Comparison of ENCODE assay signal across 9 cellular contexts in genomic region chr22:30314918-30315317, GRCh38. TPM values are rescaled to one million over a fixed set of nuclear protein-coding genes. Genes with fewer than 3 reads are reported as not detected.
DNase-seq lines count a peak whose midpoint lies in the region; ATAC-seq and TF ChIP-seq lines count a peak whose summit lies in the region.
"Had no signal": no experiment of that assay in that cellular context is flagged by ENCODE, and none has a peak within 500 bp of the region (broad histone marks: within the 10 kb centered on the region; RNA-seq: fewer than 3 reads in every experiment).

No MANE protein-coding gene starts in this region.

- CTCF ChIA-PET in activated B cell treated with CpG ODN at 0.5 μM for 24 hours (lab: Charles Lee), result interaction anchor here (4.0 kb wide), 1 partner anchor 27 kb away, joined by 23 read pairs; the partner anchor contains the start of gene CASTOR1

- H3K36me3 Mint-ChIP-seq in activated B cell treated with CpG ODN at 0.5 μM for 24 hours (ENCODE audit: low read depth), result peaks cover 20% of the 10 kb centered on the region
- H3K36me3 Mint-ChIP-seq in stimulated activated naive CD8-positive, alpha-beta T cell treated with anti-CD3 and anti-CD28 coated beads, Interleukin-15, Interleukin-2, amounts not matched to agents 100 ng/mL and 50 ng/mL, for 24 hours (ENCODE audit: low read depth), result peaks cover 11% of the 10 kb centered on the region

- intact Hi-C loops in activated B cell treated with CpG ODN at 0.5 μM for 24 hours (cut with micrococcal nuclease), result no loop called here
- intact Hi-C loops in left colon (cut with DNase I, micrococcal nuclease), result no loop called here

- ATAC-seq in GM21576 (IDR thresholded peaks at IDR 0.05; ENCODE audit: unreplicated experiment), result peak; percentile 38
- peak; percentile 50 for ATAC-seq in activated B cell treated with CpG ODN at 0.5 μM for 24 hours (ENCODE audit: low read depth)
- no peak for ATAC-seq in left colon

- no peak overlapping the region for H3K4me3 ChIP-seq in effector memory CD4-positive, alpha-beta T cell (ENCODE audit: insufficient read depth, low read depth, low read length, poor library complexity, severe bottlenecking)

- H3K9me3 ChIP-seq in effector memory CD4-positive, alpha-beta T cell (ENCODE audit: control insufficient read depth, low read length), result no peaks in the 10 kb centered on the region

- DNase-seq in activated B cell treated with CpG ODN at 0.5 μM for 24 hours (no peak), NCI-H1048 (lab: John Stamatoyannopoulos, UW) (no peak), left colon (no peak), NCI-H82 (lab: John Stamatoyannopoulos, UW) (no peak), NCI-H187 treated with DMSO at 0.1 percent for 48 hours (lab: John Stamatoyannopoulos, UW) (no peak)
- DNase-seq in effector memory CD4-positive, alpha-beta T cell, result peak; percentile 57 to 63 (median 60)
- DNase-seq: NCI-H2081 treated with DMSO at 0.1 percent for 48 hours had no signal

- TF ChIP-seq CTCF in activated B cell treated with CpG ODN at 0.5 μM for 24 hours (IDR thresholded peaks at IDR 0.05), result no peak

- H3K4me1 Mint-ChIP-seq in activated B cell treated with CpG ODN at 0.5 μM for 24 hours, result peaks cover 86% of the 10 kb centered on the region
- H3K4me1 Mint-ChIP-seq in stimulated activated naive CD8-positive, alpha-beta T cell treated with anti-CD3 and anti-CD28 coated beads, Interleukin-15, Interleukin-2, amounts not matched to agents 100 ng/mL and 50 ng/mL, for 24 hours (ENCODE audit: low read depth), result peaks cover 98% of the 10 kb centered on the region

- H3K4me1 ChIP-seq in effector memory CD4-positive, alpha-beta T cell (ENCODE audit: control insufficient read depth, insufficient read depth, low read length, poor library complexity, severe bottlenecking), result peaks cover 84% of the 10 kb centered on the region

- peak overlapping the region; percentile 79 for H3K27ac Mint-ChIP-seq in activated B cell treated with CpG ODN at 0.5 μM for 24 hours
- peak overlapping the region; percentile 81 for H3K27ac Mint-ChIP-seq in stimulated activated naive CD8-positive, alpha-beta T cell treated with anti-CD3 and anti-CD28 coated beads, Interleukin-15, Interleukin-2, amounts not matched to agents 100 ng/mL and 50 ng/mL, for 24 hours

- no peaks in the 10 kb centered on the region for H3K27me3 ChIP-seq in effector memory CD4-positive, alpha-beta T cell (replicated peaks; ENCODE audit: control insufficient read depth, insufficient read depth, low read length, poor library complexity, severe bottlenecking)

- H3K4me3 Mint-ChIP-seq in activated B cell treated with CpG ODN at 0.5 μM for 24 hours, result peak overlapping the region; percentile 36
- peak overlapping the region; percentile 45 for H3K4me3 Mint-ChIP-seq in stimulated activated naive CD8-positive, alpha-beta T cell treated with anti-CD3 and anti-CD28 coated beads, Interleukin-15, Interleukin-2, amounts not matched to agents 100 ng/mL and 50 ng/mL, for 24 hours

- POLR2A ChIA-PET in activated B cell treated with CpG ODN at 0.5 μM for 24 hours (lab: Charles Lee), result interaction anchor here (0.6 to 2.6 kb wide), 5 partner anchors 11 to 845 kb away, joined by 3 to 12 read pairs (median 11); partner anchors contain the start of genes RNF185 and TBC1D10A

- H3K36me3 ChIP-seq in effector memory CD4-positive, alpha-beta T cell (ENCODE audit: control insufficient read depth, insufficient read depth, low read length), result peaks cover 3% of the 10 kb centered on the region

- peak overlapping the region; percentile 52 for H3K27ac ChIP-seq in effector memory CD4-positive, alpha-beta T cell (ENCODE audit: insufficient read depth, low read length, poor library complexity, severe bottlenecking)

- no peaks in the 10 kb centered on the region for H3K27me3 Mint-ChIP-seq in activated B cell treated with CpG ODN at 0.5 μM for 24 hours
- no peaks in the 10 kb centered on the region for H3K27me3 Mint-ChIP-seq in stimulated activated naive CD8-positive, alpha-beta T cell treated with anti-CD3 and anti-CD28 coated beads, Interleukin-15, Interleukin-2, amounts not matched to agents 100 ng/mL and 50 ng/mL, for 24 hours

- H3K9me3 Mint-ChIP-seq in activated B cell treated with CpG ODN at 0.5 μM for 24 hours, result no peaks in the 10 kb centered on the region
- no peaks in the 10 kb centered on the region for H3K9me3 Mint-ChIP-seq in stimulated activated naive CD8-positive, alpha-beta T cell treated with anti-CD3 and anti-CD28 coated beads, Interleukin-15, Interleukin-2, amounts not matched to agents 100 ng/mL and 50 ng/mL, for 24 hours

RNA-seq across cellular contexts. Expression of gene TBC1D10A, which starts 11.8 kb away (rescaled TPM):
- total RNA-seq in activated B cell treated with CpG ODN at 0.5 μM for 24 hours (20.1 and 20.4 TPM in 2 replicates), left colon (10 to 100 TPM; 32.0 to 41.2 TPM)

RNA-seq across cellular contexts. Expression of gene CASTOR1, which starts 25.6 kb away (rescaled TPM):
- total RNA-seq in activated B cell treated with CpG ODN at 0.5 μM for 24 hours (2.4 and 3.5 TPM in 2 replicates), left colon (1 to 10 TPM; 3.7 to 4.2 TPM)

RNA-seq across cellular contexts. Expression of gene SF3A1, which starts 41.8 kb away (rescaled TPM):
- total RNA-seq in activated B cell treated with CpG ODN at 0.5 μM for 24 hours (263 and 269 TPM in 2 replicates), left colon (100 to 1,000 TPM; 134 to 146 TPM)

RNA-seq across cellular contexts. Expression of gene CCDC157, which starts 41.9 kb away (rescaled TPM):
- total RNA-seq in activated B cell treated with CpG ODN at 0.5 μM for 24 hours, result 1.8 and 2.9 TPM in 2 replicates
- total RNA-seq in left colon, result 1 to 10 TPM; 1.6 to 2.3 TPM

RNA-seq across cellular contexts. Expression of gene OSM, which starts 48.3 kb away (rescaled TPM):
- 1.0 and 1.7 TPM in 2 replicates for total RNA-seq in activated B cell treated with CpG ODN at 0.5 μM for 24 hours
- under 1 TPM in 1 of 2 donors, not detected in 1; 0.20 TPM for total RNA-seq in left colon

Comparison
In these comparisons a context has a peak if more than half of its experiments do, and no peak if none do; other contexts are left out.
1. DNase-seq: peak in effector memory CD4-positive, alpha-beta T cell (3 of 3); none in activated B cell treated with CpG ODN at 0.5 μM for 24 hours (single experiment), NCI-H1048 (single experiment), left colon (0 of 2), NCI-H82 (single experiment) and NCI-H187 treated with DMSO at 0.1 percent for 48 hours (single experiment).